Comparison of ENCODE assay signal across 11 cellular contexts in the genomic region with DNA sequence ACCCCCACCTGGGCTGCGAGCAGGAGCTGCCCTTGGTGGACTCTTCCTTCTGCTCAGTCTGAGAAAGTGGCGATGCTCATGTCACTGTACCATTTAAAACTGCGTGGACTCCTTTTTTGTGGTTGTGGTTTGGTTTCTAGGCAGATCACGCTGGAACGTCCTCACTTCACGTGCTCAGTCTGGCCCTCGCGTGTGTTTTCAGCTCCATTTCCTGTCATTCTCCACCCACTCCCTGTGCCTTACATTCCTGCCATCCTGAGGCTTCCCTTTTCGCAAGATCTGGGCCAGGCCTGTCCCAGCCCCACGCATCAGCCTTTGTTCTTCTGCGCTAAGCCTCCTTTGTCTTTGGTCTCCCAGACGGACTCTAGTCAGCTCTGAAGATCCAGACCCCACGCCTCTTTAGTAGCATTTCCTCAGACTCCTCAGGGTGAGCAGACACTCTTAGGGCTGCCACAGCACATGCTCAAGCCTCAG.
DNase-seq lines count a peak whose midpoint lies in the region; ATAC-seq, FAIRE-seq and TF ChIP-seq lines count a peak whose summit lies in the region.
"Had no signal": no experiment of that assay in that cellular context is flagged by ENCODE, and none has a peak within 500 bp of the region (broad histone marks: within the 10 kb centered on the region; RNA-seq: fewer than 3 reads in every experiment).

No MANE protein-coding gene starts in this region.

- ATAC-seq in naive B cell (ENCODE audit: low read depth in 2 of 2): no peak
- ATAC-seq in GM19467 (IDR thresholded peaks at IDR 0.05; ENCODE audit: unreplicated experiment): no peak
- ATAC-seq in HG02678 (IDR thresholded peaks at IDR 0.05; ENCODE audit: unreplicated experiment): no peak
- ATAC-seq in GM18502 (IDR thresholded peaks at IDR 0.05; ENCODE audit: poor library complexity, unreplicated experiment): no peak

- no peak for TF ChIP-seq CTCF in astrocyte (IDR thresholded peaks at IDR 0.05; ENCODE audit: insufficient read depth, low read depth, low read length)

- H3K79me2 ChIP-seq in astrocyte (ENCODE audit: insufficient read depth, low read length): no peaks in the 10 kb centered on the region

- no peaks in the 10 kb centered on the region for H3K9me3 Mint-ChIP-seq in CD4-positive, alpha-beta memory T cell
- no peaks in the 10 kb centered on the region for H3K9me3 Mint-ChIP-seq in astrocyte (ENCODE audit: unreplicated experiment)
- no peaks in the 10 kb centered on the region for H3K9me3 Mint-ChIP-seq in naive B cell

- H3K27me3 ChIP-seq in CD4-positive, alpha-beta memory T cell (ENCODE audit: insufficient read depth, low read length): no peaks in the 10 kb centered on the region
- H3K27me3 ChIP-seq in astrocyte (ENCODE audit: insufficient read depth, low read length): no peaks in the 10 kb centered on the region

- intact Hi-C loops in CD4-positive, alpha-beta memory T cell (cut with micrococcal nuclease): no loop called here

- no peaks in the 10 kb centered on the region for H4K20me1 ChIP-seq in astrocyte (ENCODE audit: insufficient read depth, low read length)

- H3K4me1 Mint-ChIP-seq in CD4-positive, alpha-beta memory T cell: peaks cover 13 to 15% (median 15%) of the 10 kb centered on the region in 4 donors
- peaks cover 17% of the 10 kb centered on the region for H3K4me1 Mint-ChIP-seq in astrocyte (ENCODE audit: low read depth, unreplicated experiment)
- peaks cover 0 to 7% (median 6%) of the 10 kb centered on the region in 3 donors for H3K4me1 Mint-ChIP-seq in naive B cell

- FAIRE-seq in astrocyte (lab: Jason Lieb, UNC): no peak

- H3K4me1 ChIP-seq in CD4-positive, alpha-beta memory T cell (ENCODE audit: insufficient read depth, low read length): peaks cover 14% of the 10 kb centered on the region
- peaks cover 9% of the 10 kb centered on the region for H3K4me1 ChIP-seq in astrocyte (ENCODE audit: insufficient read depth, low read length)
- H3K4me1 ChIP-seq: lower lobe of right lung had no signal

- DNase-seq in CD4-positive, alpha-beta memory T cell: peak in 4 of 5 donors; percentile 24 to 34 (median 30)
- DNase-seq in Kasumi-1 (lab: John Stamatoyannopoulos, UW): peak; percentile 24 to 36
- peak; percentile 55 for DNase-seq in astrocyte (ENCODE audit: low read depth)
- DNase-seq in naive B cell: no peak
- no peak for DNase-seq in NCI-H2227 (lab: John Stamatoyannopoulos, UW; ENCODE audit: unreplicated experiment)
- DNase-seq: effector memory CD4-positive, alpha-beta T cell; lower lobe of right lung; stimulated activated CD4-positive, alpha-beta T cell treated with anti-CD3 and anti-CD28 coated beads, Interleukin-1b, Interleukin-23, amount 100 ng/mL, for 48 hours had no signal

- no peaks in the 10 kb centered on the region for H3K27me3 Mint-ChIP-seq in CD4-positive, alpha-beta memory T cell
- H3K27me3 Mint-ChIP-seq in astrocyte (ENCODE audit: low read depth, unreplicated experiment) (no peaks in the 10 kb centered on the region), naive B cell (no peaks in the 10 kb centered on the region)

- peaks cover 27 to 35% of the 10 kb centered on the region in 2 donors for H3K36me3 Mint-ChIP-seq in CD4-positive, alpha-beta memory T cell
- H3K36me3 Mint-ChIP-seq in astrocyte (ENCODE audit: low read depth, unreplicated experiment): peaks cover 35% of the 10 kb centered on the region
- peaks cover 21 to 28% of the 10 kb centered on the region in 2 donors for H3K36me3 Mint-ChIP-seq in naive B cell

- H3K9me3 ChIP-seq in CD4-positive, alpha-beta memory T cell (ENCODE audit: control insufficient read depth in 1 of 2, low read length in 2 of 2): no peaks in the 10 kb centered on the region
- H3K9me3 ChIP-seq in astrocyte (ENCODE audit: insufficient read depth, low read depth, low read length): no peaks in the 10 kb centered on the region
- H3K9me3 ChIP-seq: lower lobe of right lung had no signal

- no peak overlapping the region for H3K27ac ChIP-seq in CD4-positive, alpha-beta memory T cell (ENCODE audit: low read depth, low read length)
- peak overlapping the region; percentile 4 for H3K27ac ChIP-seq in astrocyte (ENCODE audit: low read depth, low read length)
- H3K27ac ChIP-seq: lower lobe of right lung had no signal

- peak overlapping the region; percentile 15 to 81 (median 52) for H3K4me3 Mint-ChIP-seq in CD4-positive, alpha-beta memory T cell
- H3K4me3 Mint-ChIP-seq in astrocyte (ENCODE audit: unreplicated experiment) (peak overlapping the region; percentile 64), naive B cell (no peak overlapping the region)

- peak overlapping the region in 6 of 7 donors; percentile 71 to 93 (median 87) for H3K27ac Mint-ChIP-seq in CD4-positive, alpha-beta memory T cell
- peak overlapping the region; percentile 98 for H3K27ac Mint-ChIP-seq in astrocyte (ENCODE audit: unreplicated experiment)
- H3K27ac Mint-ChIP-seq in naive B cell: peak overlapping the region in 5 of 6 donors; percentile 11 to 84 (median 46)

- H3K4me3 ChIP-seq in CD4-positive, alpha-beta memory T cell (ENCODE audit: low read length in 2 of 2): no peak overlapping the region
- no peak overlapping the region for H3K4me3 ChIP-seq in astrocyte (ENCODE audit: insufficient read depth, low read depth, low read length)
- H3K4me3 ChIP-seq: lower lobe of right lung had no signal

- CTCF ChIA-PET in CD4-positive, alpha-beta memory T cell (lab: Charles Lee; ENCODE audit: partially characterized antibody): interaction anchor here (1.3 to 3.2 kb wide), 2 partner anchors 340 to 371 kb away, joined by 3 to 10 read pairs; no protein-coding TSS in a partner anchor

- H3K4me2 ChIP-seq in astrocyte (ENCODE audit: low read length): no peak overlapping the region

- POLR2A ChIA-PET in CD4-positive, alpha-beta memory T cell (lab: Charles Lee; ENCODE audit: partially characterized antibody): no interaction called here

- H3K36me3 ChIP-seq in CD4-positive, alpha-beta memory T cell (ENCODE audit: insufficient read depth, low read length): peaks cover 11% of the 10 kb centered on the region
- no peaks in the 10 kb centered on the region for H3K36me3 ChIP-seq in astrocyte (ENCODE audit: insufficient read depth, low read length)

- peak overlapping the region; percentile 9 for H3K9ac ChIP-seq in astrocyte (ENCODE audit: low read length)

- H2AFZ ChIP-seq in astrocyte (ENCODE audit: low read depth, low read length): peak overlapping the region; percentile 42

Comparison
In these comparisons a context has a peak if more than half of its experiments do, and no peak if none do; other contexts are left out.
1. DNase-seq: peak in CD4-positive, alpha-beta memory T cell (4 of 5), Kasumi-1 (2 of 2) and astrocyte (single experiment); none in naive B cell (single experiment) and NCI-H2227 (single experiment).
2. H3K27ac Mint-ChIP-seq: peak in every context shown above with its lines; median percentile 98 in astrocyte; 87 in CD4-positive, alpha-beta memory T cell; 46 in naive B cell.
3. H3K4me3 Mint-ChIP-seq: peak in CD4-positive, alpha-beta memory T cell (8 of 8) and astrocyte (single experiment); none in naive B cell (0 of 8).